ENCODE assay signal across 15 cellular contexts in the genomic region with DNA sequence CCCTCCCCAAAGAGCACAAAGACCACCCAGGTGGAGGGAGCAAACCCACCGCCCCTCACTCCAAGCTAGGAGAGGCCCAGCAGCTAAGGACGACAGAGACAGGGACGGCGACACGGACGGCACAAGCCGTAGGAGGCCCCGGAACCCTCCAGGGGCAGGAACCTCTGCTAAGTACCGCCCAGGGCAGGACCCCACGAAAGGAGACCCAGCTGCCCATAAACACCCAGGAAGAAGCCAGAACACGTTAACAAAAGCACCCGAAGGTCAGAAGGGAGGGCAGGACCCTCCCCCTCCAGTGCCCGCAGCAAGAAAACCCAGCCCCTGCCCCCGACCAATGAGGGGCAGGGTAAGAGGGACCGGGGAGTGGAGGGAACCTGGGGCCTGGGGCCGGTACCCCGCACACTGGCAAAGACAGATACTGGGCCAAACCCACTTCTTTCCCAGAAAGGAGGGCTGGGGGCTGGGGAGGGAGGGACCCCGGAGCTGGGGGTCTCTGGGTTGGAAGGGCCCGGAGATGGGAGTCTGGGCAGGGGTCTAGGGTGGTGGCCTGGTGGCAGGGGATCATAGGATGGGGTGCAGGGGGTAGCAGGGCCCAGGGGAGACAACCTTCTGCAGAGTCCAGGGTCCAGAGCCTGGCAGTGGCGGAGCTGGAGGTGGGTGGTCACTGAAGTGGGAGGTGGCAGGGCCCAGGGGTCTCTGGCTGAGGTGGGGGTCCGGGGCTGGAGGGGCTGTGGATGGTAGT. TPM values are rescaled to one million over a fixed set of nuclear protein-coding genes. Genes with fewer than 3 reads are reported as not detected.
DNase-seq lines count a peak whose midpoint lies in the region; ATAC-seq and TF ChIP-seq lines count a peak whose summit lies in the region.
"Had no signal": no experiment of that assay in that cellular context is flagged by ENCODE, and none has a peak within 500 bp of the region (broad histone marks: within the 10 kb centered on the region; RNA-seq: fewer than 3 reads in every experiment).

No MANE protein-coding gene starts in this region.

- no peak for TF ChIP-seq POLR2A in vagina (IDR thresholded peaks at IDR 0.05)

- TF ChIP-seq CTCF in HFF-Myc (IDR thresholded peaks at IDR 0.05; ENCODE audit: low read depth, low read length, missing control alignments) (no peak), vagina (IDR thresholded peaks at IDR 0.05) (no peak)

- H3K9me3 Mint-ChIP-seq in T-helper 2 cell treated with Interferon-gamma antibody and Interleukin-4, amounts not matched to agents 5 μg/mL and 100 μg/mL, for 36 hours, result no peaks in the 10 kb centered on the region
- H3K9me3 Mint-ChIP-seq in effector memory CD8-positive, alpha-beta T cell, result no peaks in the 10 kb centered on the region

- H3K4me1 ChIP-seq in vagina, result peaks cover 29% of the 10 kb centered on the region

- intact Hi-C loops in vagina (cut with DNase I), result loop anchor here (10.0 kb wide), 1 partner anchor 138 kb away; no protein-coding TSS in a partner anchor

- no peak overlapping the region for H3K27ac ChIP-seq in vagina
- H3K27ac ChIP-seq: SJSA1, tibial artery had no signal

- peak overlapping the region; percentile 49 for H3K4me3 Mint-ChIP-seq in T-helper 2 cell treated with Interferon-gamma antibody and Interleukin-4, amounts not matched to agents 5 μg/mL and 100 μg/mL, for 36 hours
- H3K4me3 Mint-ChIP-seq in effector memory CD8-positive, alpha-beta T cell, result peak overlapping the region; percentile 12 to 74

- no peaks in the 10 kb centered on the region for H3K27me3 ChIP-seq in vagina
- H3K27me3 ChIP-seq: SJSA1, tibial artery had no signal

- H3K4me3 ChIP-seq in HFF-Myc (replicated peaks; ENCODE audit: low read depth, low read length) (peak overlapping the region; percentile 60; the same call in 1 of the 2 replicates), vagina (no peak overlapping the region)
- H3K4me3 ChIP-seq: SJSA1, tibial artery had no signal

- peaks cover 10% of the 10 kb centered on the region for H3K36me3 Mint-ChIP-seq in T-helper 2 cell treated with Interferon-gamma antibody and Interleukin-4, amounts not matched to agents 5 μg/mL and 100 μg/mL, for 36 hours (ENCODE audit: low read depth)
- H3K36me3 Mint-ChIP-seq in effector memory CD8-positive, alpha-beta T cell (ENCODE audit: insufficient read depth), result peaks cover 12% of the 10 kb centered on the region
- H3K36me3 Mint-ChIP-seq: activated naive CD8-positive, alpha-beta T cell had no signal

- no peak for DNase-seq in T-helper 2 cell treated with Interferon-gamma antibody and Interleukin-4, amounts not matched to agents 5 μg/mL and 100 μg/mL, for 36 hours (ENCODE audit: low spot score)
- DNase-seq in T-helper 2 cell (no peak), HFF-Myc (ENCODE audit: extremely low read depth, low read depth) (no peak), retina (peak; percentile 45), vagina (ENCODE audit: extremely low spot score in 2 of 2) (no peak), NCI-H82 treated with DMSO at 0.1 percent for 48 hours (lab: John Stamatoyannopoulos, UW; ENCODE audit: unreplicated experiment) (no peak), COLO668 (lab: John Stamatoyannopoulos, UW; ENCODE audit: unreplicated experiment) (no peak)
- DNase-seq in effector memory CD8-positive, alpha-beta T cell, result no peak
- DNase-seq: activated CD8-positive, alpha-beta memory T cell treated with anti-CD3 and anti-CD28 coated beads, Interleukin-2, amount 50 U/mL, for 4 hours; islet precursor cell; NCI-H1105 treated with DMSO at 0.1 percent for 48 hours; NCI-H2171; tibial artery had no signal

- no peaks in the 10 kb centered on the region for H3K9me3 ChIP-seq in vagina
- H3K9me3 ChIP-seq: SJSA1, tibial artery had no signal

- ATAC-seq in effector memory CD8-positive, alpha-beta T cell (replicated peaks), result no peak

- no peak overlapping the region for H3K27ac Mint-ChIP-seq in T-helper 2 cell treated with Interferon-gamma antibody and Interleukin-4, amounts not matched to agents 5 μg/mL and 100 μg/mL, for 36 hours
- H3K27ac Mint-ChIP-seq in effector memory CD8-positive, alpha-beta T cell, result peak overlapping the region; percentile 64 to 68
- H3K27ac Mint-ChIP-seq: activated naive CD8-positive, alpha-beta T cell had no signal

- H3K36me3 ChIP-seq in vagina, result no peaks in the 10 kb centered on the region
- H3K36me3 ChIP-seq: SJSA1 had no signal

- H3K4me1 Mint-ChIP-seq in T-helper 2 cell treated with Interferon-gamma antibody and Interleukin-4, amounts not matched to agents 5 μg/mL and 100 μg/mL, for 36 hours (ENCODE audit: low read depth), result peaks cover 2% of the 10 kb centered on the region
- peaks cover 27 to 31% of the 10 kb centered on the region in 2 donors for H3K4me1 Mint-ChIP-seq in effector memory CD8-positive, alpha-beta T cell (ENCODE audit: low read depth in 2 of 2)

- H3K27me3 Mint-ChIP-seq in T-helper 2 cell treated with Interferon-gamma antibody and Interleukin-4, amounts not matched to agents 5 μg/mL and 100 μg/mL, for 36 hours (ENCODE audit: low read depth), result no peaks in the 10 kb centered on the region
- H3K27me3 Mint-ChIP-seq in effector memory CD8-positive, alpha-beta T cell, result no peaks in the 10 kb centered on the region
- H3K27me3 Mint-ChIP-seq: activated naive CD8-positive, alpha-beta T cell had no signal

RNA-seq across cellular contexts. Expression of gene BTBD2, which starts 2.4 kb away (rescaled TPM):
- total RNA-seq in vagina, result 81.5 TPM

RNA-seq across cellular contexts. Expression of gene MKNK2, which starts 37.9 kb away (rescaled TPM):
- total RNA-seq in vagina, result 185 TPM
